In the genomic region with DNA sequence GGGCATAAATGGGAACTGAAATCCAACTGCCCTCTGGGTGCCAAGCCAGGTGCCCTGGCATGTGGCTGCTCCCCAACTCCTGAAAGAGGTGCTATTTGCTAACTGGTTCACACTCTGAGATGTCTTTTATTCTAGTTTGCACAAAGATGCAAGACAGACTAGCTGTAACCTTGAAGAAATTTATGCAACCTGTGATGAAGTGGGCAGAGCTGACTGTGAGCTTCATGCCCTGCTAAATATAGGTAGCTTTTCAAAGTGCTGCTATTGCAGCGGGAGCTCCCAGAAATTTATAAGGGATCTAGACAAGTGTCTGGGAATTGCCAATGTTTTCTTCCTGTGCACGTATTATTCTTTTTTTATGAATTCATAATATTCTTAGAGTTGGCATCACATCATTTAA, we compare ENCODE assay signal across 33 cellular contexts.
DNase-seq lines count a peak whose midpoint lies in the region; ATAC-seq and TF ChIP-seq lines count a peak whose summit lies in the region.
"Had no signal": no experiment of that assay in that cellular context is flagged by ENCODE, and none has a peak within 500 bp of the region (broad histone marks: within the 10 kb centered on the region; RNA-seq: fewer than 3 reads in every experiment).

No MANE protein-coding gene starts in this region.

- no peaks in the 10 kb centered on the region for H3K9me2 ChIP-seq in GM23338 (ENCODE audit: insufficient read depth)

- DNase-seq in globus pallidus (ENCODE audit: low spot score) (peak; percentile 1), head of caudate nucleus (peak in 30 of 42 donors; percentile 1 to 81 (median 22)), putamen (ENCODE audit: low spot score) (peak; percentile 58), middle frontal gyrus (ENCODE audit: extremely low spot score, low spot score) (no peak), hepatic stellate cell (ENCODE audit: low spot score) (no peak), GM23338 (ENCODE audit: low spot score) (no peak)
- DNase-seq: 8988T; ACHN; AML-193; BE2C; C1 segment of cervical spinal cord; Caco-2; Calu3; CD4-positive, alpha-beta memory T cell; CD4-positive, alpha-beta T cell; CD4-positive, CD25-positive, alpha-beta regulatory T cell; CD8-positive, alpha-beta memory T cell; CD8-positive, alpha-beta T cell; COR-L47; DMS 273 treated with DMSO at 0.1 percent for 48 hours; DMS153; DMS53; DMS79; DMS79 treated with DMSO at 0.1 percent for 48 hours; DND-41; EL had no signal

- no peak for ATAC-seq in GM23338
- ATAC-seq: A549; CD8-positive, alpha-beta T cell had no signal

- H3K4me2 ChIP-seq in GM23338: no peak overlapping the region
- H3K4me2 ChIP-seq: A549; BLaER1; BLaER1 treated with 17β-estradiol and CSF1 and Interleukin-3, amounts not matched to agents 10 nM and 100 nM had no signal

- TF ChIP-seq CTCF in GM23338 (conservative IDR thresholded peaks at IDR 0.05; ENCODE audit: low read depth in 2 of 2): no peak

- no peaks in the 10 kb centered on the region for H3K79me2 ChIP-seq in GM23338 (replicated peaks; ENCODE audit: insufficient read depth)

- no peaks in the 10 kb centered on the region for H3K9me3 Mint-ChIP-seq in GM23338

- no peaks in the 10 kb centered on the region for H3K27me3 Mint-ChIP-seq in GM23338 (ENCODE audit: insufficient read depth, low read depth, poor library complexity)
- H3K27me3 Mint-ChIP-seq: B cell; CD4-positive, alpha-beta memory T cell; CD4-positive, alpha-beta T cell; CD4-positive, CD25-positive, alpha-beta regulatory T cell had no signal

- H3K36me3 ChIP-seq in GM23338 (ENCODE audit: insufficient read depth): no peaks in the 10 kb centered on the region
- H3K36me3 ChIP-seq: BE2C; BLaER1; BLaER1 treated with 17β-estradiol and CSF1 and Interleukin-3, amounts not matched to agents 10 nM and 100 nM had no signal

- H3K4me3 ChIP-seq in GM23338: no peak overlapping the region
- H3K4me3 ChIP-seq: A549; BLaER1; BLaER1 treated with 17β-estradiol and CSF1 and Interleukin-3, amounts not matched to agents 10 nM and 100 nM had no signal

- no peaks in the 10 kb centered on the region for H4K20me1 ChIP-seq in GM23338 (replicated peaks; ENCODE audit: insufficient read depth)
- H4K20me1 ChIP-seq: BLaER1; BLaER1 treated with 17β-estradiol and CSF1 and Interleukin-3, amounts not matched to agents 10 nM and 100 nM had no signal

- H3F3A ChIP-seq in GM23338 (replicated peaks; ENCODE audit: low read depth): no peaks in the 10 kb centered on the region

- H3K27ac Mint-ChIP-seq in GM23338: no peak overlapping the region
- H3K27ac Mint-ChIP-seq: B cell; CD14-positive monocyte; CD4-positive, alpha-beta memory T cell; CD4-positive, alpha-beta T cell; CD4-positive, CD25-positive, alpha-beta regulatory T cell; CD8-positive, alpha-beta T cell had no signal

- no peaks in the 10 kb centered on the region for H3K4me1 ChIP-seq in GM23338 (ENCODE audit: insufficient read depth)
- H3K4me1 ChIP-seq: A549, BE2C, BLaER1, Caco-2 had no signal

- no peak overlapping the region for H3K4me3 Mint-ChIP-seq in GM23338
- H3K4me3 Mint-ChIP-seq: B cell; CD14-positive monocyte; CD4-positive, alpha-beta memory T cell; CD4-positive, alpha-beta T cell; CD4-positive, CD25-positive, alpha-beta regulatory T cell; CD8-positive, alpha-beta memory T cell; CD8-positive, alpha-beta T cell had no signal

- H3K4me1 Mint-ChIP-seq in GM23338: no peaks in the 10 kb centered on the region
- H3K4me1 Mint-ChIP-seq: B cell; CD14-positive monocyte; CD4-positive, alpha-beta memory T cell; CD4-positive, CD25-positive, alpha-beta regulatory T cell; CD8-positive, alpha-beta memory T cell had no signal

- no peaks in the 10 kb centered on the region for H3K27me3 ChIP-seq in GM23338 (ENCODE audit: insufficient read depth)
- H3K27me3 ChIP-seq: BE2C; BLaER1; BLaER1 treated with 17β-estradiol and CSF1 and Interleukin-3, amounts not matched to agents 10 nM and 100 nM had no signal

- H3K27ac ChIP-seq in GM23338 (ENCODE audit: low read depth): no peak overlapping the region
- H3K27ac ChIP-seq: 22Rv1; A549; BLaER1; BLaER1 treated with 17β-estradiol and CSF1 and Interleukin-3, amounts not matched to agents 10 nM and 100 nM; C4-2B had no signal

- H2AFZ ChIP-seq in GM23338: no peak overlapping the region

- no peaks in the 10 kb centered on the region for H3K36me3 Mint-ChIP-seq in GM23338 (ENCODE audit: low read depth)
- H3K36me3 Mint-ChIP-seq: CD14-positive monocyte; CD4-positive, alpha-beta memory T cell; CD4-positive, CD25-positive, alpha-beta regulatory T cell; CD8-positive, alpha-beta memory T cell; CD8-positive, alpha-beta T cell had no signal

- intact Hi-C loops in head of caudate nucleus (cut with DNase I): no loop called here

TF ChIP-seq in GM23338, 12 proteins besides CTCF, POLR2A, EP300 and RAD21 (continues in another document):
- TF ChIP-seq NANOG (IDR thresholded peaks at IDR 0.05; ENCODE audit: borderline replicate concordance) (no peak), POLR2AphosphoS5 (IDR thresholded peaks at IDR 0.05; ENCODE audit: low read depth) (no peak), EZH2phosphoT487 (IDR thresholded peaks at IDR 0.05; ENCODE audit: unreplicated experiment) (no peak), JUNB (IDR thresholded peaks at IDR 0.05; ENCODE audit: unreplicated experiment) (no peak), ZNF114 (CRISPR knock-in tag; IDR thresholded peaks at IDR 0.05) (no peak), STAT1 (IDR thresholded peaks at IDR 0.05; ENCODE audit: unreplicated experiment) (no peak), CREB1 (CRISPR knock-in tag; IDR thresholded peaks at IDR 0.05; ENCODE audit: low read depth) (no peak), EZH2 (IDR thresholded peaks at IDR 0.05; ENCODE audit: low read depth, unreplicated experiment) (no peak)
- TF ChIP-seq, protein P1, sequence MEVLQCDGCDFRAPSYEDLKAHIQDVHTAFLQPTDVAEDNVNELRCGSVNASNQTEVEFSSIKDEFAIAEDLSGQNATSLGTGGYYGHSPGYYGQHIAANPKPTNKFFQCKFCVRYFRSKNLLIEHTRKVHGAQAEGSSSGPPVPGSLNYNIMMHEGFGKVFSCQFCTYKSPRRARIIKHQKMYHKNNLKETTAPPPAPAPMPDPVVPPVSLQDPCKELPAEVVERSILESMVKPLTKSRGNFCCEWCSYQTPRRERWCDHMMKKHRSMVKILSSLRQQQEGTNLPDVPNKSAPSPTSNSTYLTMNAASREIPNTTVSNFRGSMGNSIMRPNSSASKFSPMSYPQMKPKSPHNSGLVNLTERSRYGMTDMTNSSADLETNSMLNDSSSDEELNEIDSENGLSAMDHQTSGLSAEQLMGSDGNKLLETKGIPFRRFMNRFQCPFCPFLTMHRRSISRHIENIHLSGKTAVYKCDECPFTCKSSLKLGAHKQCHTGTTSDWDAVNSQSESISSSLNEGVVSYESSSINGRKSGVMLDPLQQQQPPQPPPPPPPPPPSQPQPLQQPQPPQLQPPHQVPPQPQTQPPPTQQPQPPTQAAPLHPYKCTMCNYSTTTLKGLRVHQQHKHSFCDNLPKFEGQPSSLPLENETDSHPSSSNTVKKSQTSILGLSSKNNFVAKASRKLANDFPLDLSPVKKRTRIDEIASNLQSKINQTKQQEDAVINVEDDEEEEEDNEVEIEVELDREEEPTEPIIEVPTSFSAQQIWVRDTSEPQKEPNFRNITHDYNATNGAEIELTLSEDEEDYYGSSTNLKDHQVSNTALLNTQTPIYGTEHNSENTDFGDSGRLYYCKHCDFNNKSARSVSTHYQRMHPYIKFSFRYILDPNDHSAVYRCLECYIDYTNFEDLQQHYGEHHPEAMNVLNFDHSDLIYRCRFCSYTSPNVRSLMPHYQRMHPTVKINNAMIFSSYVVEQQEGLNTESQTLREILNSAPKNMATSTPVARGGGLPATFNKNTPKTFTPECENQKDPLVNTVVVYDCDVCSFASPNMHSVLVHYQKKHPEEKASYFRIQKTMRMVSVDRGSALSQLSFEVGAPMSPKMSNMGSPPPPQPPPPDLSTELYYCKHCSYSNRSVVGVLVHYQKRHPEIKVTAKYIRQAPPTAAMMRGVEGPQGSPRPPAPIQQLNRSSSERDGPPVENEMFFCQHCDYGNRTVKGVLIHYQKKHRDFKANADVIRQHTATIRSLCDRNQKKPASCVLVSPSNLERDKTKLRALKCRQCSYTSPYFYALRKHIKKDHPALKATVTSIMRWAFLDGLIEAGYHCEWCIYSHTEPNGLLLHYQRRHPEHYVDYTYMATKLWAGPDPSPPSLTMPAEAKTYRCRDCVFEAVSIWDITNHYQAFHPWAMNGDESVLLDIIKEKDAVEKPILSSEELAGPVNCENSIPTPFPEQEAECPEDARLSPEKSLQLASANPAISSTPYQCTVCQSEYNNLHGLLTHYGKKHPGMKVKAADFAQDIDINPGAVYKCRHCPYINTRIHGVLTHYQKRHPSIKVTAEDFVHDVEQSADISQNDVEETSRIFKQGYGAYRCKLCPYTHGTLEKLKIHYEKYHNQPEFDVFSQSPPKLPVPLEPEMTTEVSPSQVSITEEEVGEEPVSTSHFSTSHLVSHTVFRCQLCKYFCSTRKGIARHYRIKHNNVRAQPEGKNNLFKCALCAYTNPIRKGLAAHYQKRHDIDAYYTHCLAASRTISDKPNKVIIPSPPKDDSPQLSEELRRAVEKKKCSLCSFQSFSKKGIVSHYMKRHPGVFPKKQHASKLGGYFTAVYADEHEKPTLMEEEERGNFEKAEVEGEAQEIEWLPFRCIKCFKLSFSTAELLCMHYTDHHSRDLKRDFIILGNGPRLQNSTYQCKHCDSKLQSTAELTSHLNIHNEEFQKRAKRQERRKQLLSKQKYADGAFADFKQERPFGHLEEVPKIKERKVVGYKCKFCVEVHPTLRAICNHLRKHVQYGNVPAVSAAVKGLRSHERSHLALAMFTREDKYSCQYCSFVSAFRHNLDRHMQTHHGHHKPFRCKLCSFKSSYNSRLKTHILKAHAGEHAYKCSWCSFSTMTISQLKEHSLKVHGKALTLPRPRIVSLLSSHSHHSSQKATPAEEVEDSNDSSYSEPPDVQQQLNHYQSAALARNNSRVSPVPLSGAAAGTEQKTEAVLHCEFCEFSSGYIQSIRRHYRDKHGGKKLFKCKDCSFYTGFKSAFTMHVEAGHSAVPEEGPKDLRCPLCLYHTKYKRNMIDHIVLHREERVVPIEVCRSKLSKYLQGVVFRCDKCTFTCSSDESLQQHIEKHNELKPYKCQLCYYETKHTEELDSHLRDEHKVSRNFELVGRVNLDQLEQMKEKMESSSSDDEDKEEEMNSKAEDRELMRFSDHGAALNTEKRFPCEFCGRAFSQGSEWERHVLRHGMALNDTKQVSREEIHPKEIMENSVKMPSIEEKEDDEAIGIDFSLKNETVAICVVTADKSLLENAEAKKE (CRISPR knock-in tag; IDR thresholded peaks at IDR 0.05): no peak

Comparison
In these comparisons a context has a peak if more than half of its experiments do, and no peak if none do; other contexts are left out.
1. DNase-seq: peak in globus pallidus (single experiment), head of caudate nucleus (30 of 42) and putamen (single experiment); none in middle frontal gyrus (single experiment), hepatic stellate cell (single experiment) and GM23338 (single experiment).